15 cellular contexts compared by ENCODE assay signal in the genomic region with DNA sequence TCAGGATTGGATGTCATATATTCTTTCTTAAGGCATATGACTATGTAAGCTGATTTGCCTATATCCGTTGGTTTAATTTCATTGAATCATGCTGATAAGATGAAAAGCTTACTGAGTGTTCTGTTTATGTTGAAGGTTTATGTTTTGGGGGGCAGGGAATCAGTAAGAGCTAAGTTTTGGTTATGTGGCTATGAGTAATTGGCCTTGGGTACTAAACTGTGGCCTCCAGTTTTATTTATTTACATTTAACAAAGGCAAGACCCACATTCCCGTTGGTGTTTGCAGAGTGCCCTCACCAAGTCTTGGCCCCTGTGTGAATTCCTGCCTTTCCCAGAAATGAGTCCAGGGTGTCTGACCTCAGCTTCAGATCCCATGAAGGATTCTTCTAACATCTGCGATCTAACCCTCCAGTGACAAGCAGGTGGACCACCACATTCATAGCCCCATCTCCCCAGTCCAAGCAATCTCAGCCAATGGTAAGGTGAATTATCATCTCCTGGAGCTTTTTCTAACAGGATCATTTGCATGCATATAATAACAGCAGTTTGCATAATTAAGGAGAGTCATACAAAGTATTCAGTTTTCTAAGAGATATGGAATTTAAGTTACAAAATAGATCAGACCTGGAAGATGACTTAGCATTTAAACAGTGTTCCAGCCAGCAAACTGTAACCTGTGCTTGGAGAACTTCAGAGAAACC. TPM values are rescaled to one million over a fixed set of nuclear protein-coding genes. Genes with fewer than 3 reads are reported as not detected.
DNase-seq lines count a peak whose midpoint lies in the region; ATAC-seq and TF ChIP-seq lines count a peak whose summit lies in the region.
"Had no signal": no experiment of that assay in that cellular context is flagged by ENCODE, and none has a peak within 500 bp of the region (broad histone marks: within the 10 kb centered on the region; RNA-seq: fewer than 3 reads in every experiment).

No MANE protein-coding gene starts in this region.

- H3K27ac ChIP-seq in 22Rv1 = peak overlapping the region; percentile 98
- H3K27ac ChIP-seq in SJSA1 = peak overlapping the region; percentile 33
- H3K27ac ChIP-seq in RWPE1 = no peak overlapping the region

- DNase-seq in H4 (ENCODE audit: low spot score) (peak; percentile 98), SJSA1 (ENCODE audit: low read depth in 1 of 2, low spot score in 2 of 2) (peak; percentile 80 to 87), fibroblast of villous mesenchyme (ENCODE audit: low read depth) (peak; percentile 98), NOMO-1 treated with dmso at 0.1 percent for 144 hours (lab: John Stamatoyannopoulos, UW; ENCODE audit: unreplicated experiment) (no peak), H7 (no peak), RWPE1 (ENCODE audit: low spot score) (no peak)
- DNase-seq: activated CD4-positive, alpha-beta T cell treated with anti-CD3 and anti-CD28 coated beads for 36 hours; activated naive CD8-positive, alpha-beta T cell treated with anti-CD3 and anti-CD28 coated beads, Interleukin-2, amount 10 ng/mL, durations not matched to agents 7 days and 5 days; NCI-H524; stimulated activated naive CD8-positive, alpha-beta T cell treated with anti-CD3 and anti-CD28 coated beads, Interleukin-15, amount 100 ng/mL, for 72 hours had no signal

- CTCF ChIA-PET in RWPE1 (lab: Yijun Ruan, JAX) = interaction anchor here (0.6 to 1.5 kb wide), 3 partner anchors 82 to 228 kb away, joined by 3 to 5 read pairs (median 3); no protein-coding TSS in a partner anchor

- no peak for ATAC-seq in GM21526 (IDR thresholded peaks at IDR 0.05; ENCODE audit: low FRiP score, unreplicated experiment)
- ATAC-seq: activated CD4-positive, alpha-beta T cell treated with anti-CD3 and anti-CD28 coated beads for 36 hours; esophagus mucosa; stimulated activated naive CD8-positive, alpha-beta T cell treated with anti-CD3 and anti-CD28 coated beads, Interleukin-15, amount 100 ng/mL, for 72 hours had no signal

- H3K4me1 ChIP-seq in SJSA1 (replicated peaks) = peaks cover 34% of the 10 kb centered on the region

- H3K27me3 ChIP-seq in SJSA1 (replicated peaks) (no peaks in the 10 kb centered on the region), H7 (ENCODE audit: control insufficient read depth, insufficient read depth, low read length) (no peaks in the 10 kb centered on the region)

- H3K36me3 ChIP-seq in SJSA1 (no peaks in the 10 kb centered on the region), H7 (replicated peaks; ENCODE audit: control insufficient read depth, insufficient read depth, low read length) (no peaks in the 10 kb centered on the region)

- POLR2A ChIA-PET in RWPE1 (lab: Yijun Ruan, JAX; ENCODE audit: low non-redundant PET) = no interaction called here

- no peak overlapping the region for H3K4me3 ChIP-seq in SJSA1
- H3K4me3 ChIP-seq in fibroblast of villous mesenchyme (ENCODE audit: low read depth, low read length) = no peak overlapping the region
- H3K4me3 ChIP-seq in H7 (ENCODE audit: insufficient read depth, low read depth, low read length) = no peak overlapping the region
- H3K4me3 ChIP-seq: coronary artery, skin epidermis had no signal

- no peak for TF ChIP-seq CTCF in 22Rv1 (IDR thresholded peaks at IDR 0.05)
- no peak for TF ChIP-seq CTCF in fibroblast of villous mesenchyme (IDR thresholded peaks at IDR 0.05; ENCODE audit: insufficient read depth, low read depth, low read length)
- no peak for TF ChIP-seq CTCF in RWPE1 (conservative IDR thresholded peaks at IDR 0.05; ENCODE audit: low read depth)

- H3K9me3 ChIP-seq in SJSA1 (replicated peaks) = no peaks in the 10 kb centered on the region

RNA-seq across cellular contexts. Expression of a gene that starts 27.4 kb away (rescaled TPM):
- 55.3 and 66.0 TPM in 2 replicates for total RNA-seq in H4 (2014; rRNA removed; shearing (Covaris generic))
- 0.32 TPM in 1 of 2 replicates, not detected in the other for total RNA-seq in SJSA1 (2014; rRNA removed; shearing (Covaris generic))
- total RNA-seq in fibroblast of villous mesenchyme = 0.32 and 0.43 TPM in 2 replicates
- 0.35 and 0.67 TPM in 2 replicates for total RNA-seq in H7 (2014; rRNA removed; shearing (Covaris generic))
- total RNA-seq: activated CD4-positive, alpha-beta T cell treated with anti-CD3 and anti-CD28 coated beads for 36 hours; activated naive CD8-positive, alpha-beta T cell treated with anti-CD3 and anti-CD28 coated beads, Interleukin-2, amount 10 ng/mL, durations not matched to agents 7 days and 5 days had no signal

RNA-seq across cellular contexts. Expression of a gene that starts 30.5 kb away (rescaled TPM):
- total RNA-seq in H4 (2014; rRNA removed; shearing (Covaris generic)) = 0.90 and 4.8 TPM in 2 replicates
- not detected in 2 replicates for total RNA-seq in SJSA1 (2014; rRNA removed; shearing (Covaris generic))
- total RNA-seq in fibroblast of villous mesenchyme = not detected in 2 replicates
- not detected in 2 replicates for total RNA-seq in H7 (2014; rRNA removed; shearing (Covaris generic))
- total RNA-seq: activated CD4-positive, alpha-beta T cell treated with anti-CD3 and anti-CD28 coated beads for 36 hours; activated naive CD8-positive, alpha-beta T cell treated with anti-CD3 and anti-CD28 coated beads, Interleukin-2, amount 10 ng/mL, durations not matched to agents 7 days and 5 days; esophagus mucosa had no signal

Comparison
In these comparisons a context has a peak if more than half of its experiments do, and no peak if none do; other contexts are left out.
1. DNase-seq: peak in H4 (single experiment), SJSA1 (2 of 2) and fibroblast of villous mesenchyme (single experiment); none in NOMO-1 treated with dmso at 0.1 percent for 144 hours (single experiment), H7 (single experiment) and RWPE1 (single experiment).
2. RNA of a gene that starts 27.4 kb away (total RNA-seq): 55.3 to 66.0 TPM in H4; 0.32 to 0.43 TPM in fibroblast of villous mesenchyme, 0.35 to 0.67 TPM in H7 and 0.32 TPM in SJSA1; every median in the first group is over 10 times any median in the second.